11 cellular contexts compared by ENCODE assay signal in genomic region chr2:33529771-33530481, GRCh38. TPM values are rescaled to one million over a fixed set of nuclear protein-coding genes. Genes with fewer than 3 reads are reported as not detected.
DNase-seq lines count a peak whose midpoint lies in the region; ATAC-seq and TF ChIP-seq lines count a peak whose summit lies in the region.
"Had no signal": no experiment of that assay in that cellular context is flagged by ENCODE, and none has a peak within 500 bp of the region (broad histone marks: within the 10 kb centered on the region; RNA-seq: fewer than 3 reads in every experiment).

No MANE protein-coding gene starts in this region.

- peak; percentile 90 for DNase-seq in AG04450 (ENCODE audit: low read depth, low spot score)
- DNase-seq in PC-3 = peak; percentile 75
- DNase-seq in fibroblast of the conjunctiva (ENCODE audit: low read depth) = peak; percentile 82
- DNase-seq in upper lobe of right lung = no peak
- no peak for DNase-seq in NCI-H2196 treated with DMSO at 0.1 percent for 48 hours (lab: John Stamatoyannopoulos, UW; ENCODE audit: unreplicated experiment)
- DNase-seq in activated T-helper 2 cell treated with anti-CD3 and anti-CD28 coated beads, Interferon-gamma antibody, Interleukin-2, Interleukin-4, amounts not matched to agents 10 μg/mL and 5 μg/mL and 100 μg/mL, durations not matched to agents 14 hours and 24 hours and 36 hours (ENCODE audit: low spot score) = no peak
- DNase-seq: erythroblast; stimulated activated CD4-positive, alpha-beta T cell treated with anti-CD3 and anti-CD28 coated beads, Interleukin-12 subunit alpha, Interleukin-12 subunit beta, amount 100 ng/mL, for 4 hours had no signal

- H3K27ac Mint-ChIP-seq in activated T-helper 2 cell treated with anti-CD3 and anti-CD28 coated beads, Interferon-gamma antibody, Interleukin-2, Interleukin-4, amounts not matched to agents 10 μg/mL and 5 μg/mL and 100 μg/mL, durations not matched to agents 14 hours and 24 hours and 36 hours = no peak overlapping the region

- H3K4me1 ChIP-seq in PC-3 (ENCODE audit: insufficient read depth, low read length) (peaks cover 10% of the 10 kb centered on the region), upper lobe of right lung (no peaks in the 10 kb centered on the region)

- intact Hi-C loops in PC-3 (cut with micrococcal nuclease) = no loop called here
- intact Hi-C loops in upper lobe of right lung (cut with DNase I) = no loop called here
- intact Hi-C loops in activated T-helper 2 cell treated with anti-CD3 and anti-CD28 coated beads, Interferon-gamma antibody, Interleukin-2, Interleukin-4, amounts not matched to agents 10 μg/mL and 5 μg/mL and 100 μg/mL, durations not matched to agents 14 hours and 24 hours and 36 hours (cut with micrococcal nuclease) = no loop called here

- H3K79me2 ChIP-seq in PC-3 (ENCODE audit: low read length) = no peaks in the 10 kb centered on the region

- no peak overlapping the region for H3K4me3 Mint-ChIP-seq in activated T-helper 2 cell treated with anti-CD3 and anti-CD28 coated beads, Interferon-gamma antibody, Interleukin-2, Interleukin-4, amounts not matched to agents 10 μg/mL and 5 μg/mL and 100 μg/mL, durations not matched to agents 14 hours and 24 hours and 36 hours (ENCODE audit: low read depth)

- H3K36me3 Mint-ChIP-seq in activated T-helper 2 cell treated with anti-CD3 and anti-CD28 coated beads, Interferon-gamma antibody, Interleukin-2, Interleukin-4, amounts not matched to agents 10 μg/mL and 5 μg/mL and 100 μg/mL, durations not matched to agents 14 hours and 24 hours and 36 hours (ENCODE audit: low read depth) = peaks cover 13% of the 10 kb centered on the region

- H3K4me3 ChIP-seq in AG04450 (ENCODE audit: low read depth, low read length) = no peak overlapping the region
- no peak overlapping the region for H3K4me3 ChIP-seq in PC-3 (ENCODE audit: low read length)
- no peak overlapping the region for H3K4me3 ChIP-seq in upper lobe of right lung

- H3K27me3 Mint-ChIP-seq in activated T-helper 2 cell treated with anti-CD3 and anti-CD28 coated beads, Interferon-gamma antibody, Interleukin-2, Interleukin-4, amounts not matched to agents 10 μg/mL and 5 μg/mL and 100 μg/mL, durations not matched to agents 14 hours and 24 hours and 36 hours (ENCODE audit: low read depth) = no peaks in the 10 kb centered on the region

- ATAC-seq in GM21529 (IDR thresholded peaks at IDR 0.05; ENCODE audit: unreplicated experiment) (peak; percentile 26), PC-3 (peak; percentile 79), upper lobe of right lung (no peak), HG02588 (IDR thresholded peaks at IDR 0.05; ENCODE audit: unreplicated experiment) (no peak)

- H4K20me1 ChIP-seq in PC-3 (ENCODE audit: low read length) = no peaks in the 10 kb centered on the region

- no peaks in the 10 kb centered on the region for H3K9me3 Mint-ChIP-seq in activated T-helper 2 cell treated with anti-CD3 and anti-CD28 coated beads, Interferon-gamma antibody, Interleukin-2, Interleukin-4, amounts not matched to agents 10 μg/mL and 5 μg/mL and 100 μg/mL, durations not matched to agents 14 hours and 24 hours and 36 hours

- H3K9ac ChIP-seq in PC-3 (ENCODE audit: low read length) = no peak overlapping the region

- BruUV-seq in PC-3 (replicated peaks; lab: Mats Ljungman, UMichigan) = no TSS peak

- H2AFZ ChIP-seq in PC-3 (ENCODE audit: low read length) = peak overlapping the region; percentile 78

- H3K9me2 ChIP-seq in PC-3 (replicated peaks; ENCODE audit: low read length) = no peaks in the 10 kb centered on the region

- POLR2A ChIA-PET in AG04450 (lab: Yijun Ruan, JAX) (interaction anchor here (0.8 to 1.4 kb wide), 3 partner anchors 54 to 529 kb away, joined by 3 to 6 read pairs (median 4); partner anchors contain the start of genes FAM98A and RASGRP3), PC-3 (lab: Charles Lee; ENCODE audit: unreplicated experiment) (no interaction called here)

- H3K4me2 ChIP-seq in PC-3 (ENCODE audit: low read length) = peak overlapping the region; percentile 1; the same call in 1 of the 2 replicates

- H3K4me1 Mint-ChIP-seq in activated T-helper 2 cell treated with anti-CD3 and anti-CD28 coated beads, Interferon-gamma antibody, Interleukin-2, Interleukin-4, amounts not matched to agents 10 μg/mL and 5 μg/mL and 100 μg/mL, durations not matched to agents 14 hours and 24 hours and 36 hours (ENCODE audit: low read depth) = peaks cover 23% of the 10 kb centered on the region

- no peaks in the 10 kb centered on the region for H3K36me3 ChIP-seq in PC-3 (ENCODE audit: low read depth, low read length)
- H3K36me3 ChIP-seq in upper lobe of right lung = no peaks in the 10 kb centered on the region

- CTCF ChIA-PET in AG04450 (lab: Charles Lee) (interaction anchor here (0.6 kb wide), 1 partner anchor 54 kb away, joined by 3 read pairs; no protein-coding TSS in a partner anchor), PC-3 (lab: Charles Lee) (interaction anchor here (0.6 kb wide), 1 partner anchor 117 kb away, joined by 3 read pairs; no protein-coding TSS in a partner anchor)

- H3K27ac ChIP-seq in AG04450 (ENCODE audit: low read depth, low read length) = peak overlapping the region; percentile 94
- H3K27ac ChIP-seq in PC-3 (ENCODE audit: low read length) = peak overlapping the region; percentile 53
- no peak overlapping the region for H3K27ac ChIP-seq in upper lobe of right lung
- H3K27ac ChIP-seq: VCaP had no signal

- no peaks in the 10 kb centered on the region for H3F3A ChIP-seq in PC-3 (ENCODE audit: low read length, unreplicated experiment)

- H3K27me3 ChIP-seq in AG04450 (ENCODE audit: control insufficient read depth, insufficient read depth, low read length) (no peaks in the 10 kb centered on the region), PC-3 (ENCODE audit: low read length) (no peaks in the 10 kb centered on the region), upper lobe of right lung (no peaks in the 10 kb centered on the region)

- TF ChIP-seq CTCF in AG04450 (IDR thresholded peaks at IDR 0.05; ENCODE audit: low read depth, low read length) (0 out of 2 replicates have a peak, but pooled peaks have one; percentile 31), PC-3 (conservative IDR thresholded peaks at IDR 0.05; ENCODE audit: low read depth, low read length) (no peak), upper lobe of right lung (IDR thresholded peaks at IDR 0.05) (no peak)

- H3K9me3 ChIP-seq in AG04450 (ENCODE audit: control insufficient read depth, insufficient read depth, low read length) (no peaks in the 10 kb centered on the region), PC-3 (ENCODE audit: low read length) (no peaks in the 10 kb centered on the region), upper lobe of right lung (no peaks in the 10 kb centered on the region)

RNA-seq across cellular contexts. Expression of gene RASGRP3, which starts 53.5 kb away (rescaled TPM):
- polyA plus RNA-seq in AG04450 (2011; rRNA removed) = 1.1 and 1.4 TPM in 2 replicates
- polyA minus RNA-seq in AG04450 (2011; rRNA and poly(A)+ RNA removed) = 0.83 and 2.5 TPM in 2 replicates
- total RNA-seq in PC-3 (2014; rRNA removed) (0.15 and 0.52 TPM in 2 replicates), upper lobe of right lung (13.6 TPM)
- 1.5 and 2.5 TPM in 2 replicates for total RNA-seq in activated T-helper 2 cell treated with anti-CD3 and anti-CD28 coated beads, Interferon-gamma antibody, Interleukin-2, Interleukin-4, amounts not matched to agents 10 μg/mL and 5 μg/mL and 100 μg/mL, durations not matched to agents 14 hours and 24 hours and 36 hours

Comparison
In these comparisons a context has a peak if more than half of its experiments do, and no peak if none do; other contexts are left out.
1. DNase-seq: peak in AG04450 (single experiment), PC-3 (single experiment) and fibroblast of the conjunctiva (single experiment); none in upper lobe of right lung (single experiment), NCI-H2196 treated with DMSO at 0.1 percent for 48 hours (single experiment) and activated T-helper 2 cell treated with anti-CD3 and anti-CD28 coated beads, Interferon-gamma antibody, Interleukin-2, Interleukin-4, amounts not matched to agents 10 μg/mL and 5 μg/mL and 100 μg/mL, durations not matched to agents 14 hours and 24 hours and 36 hours (single experiment).
2. ATAC-seq: peak in GM21529 (single experiment) and PC-3 (single experiment); none in upper lobe of right lung (single experiment) and HG02588 (single experiment).